Comparison of ENCODE assay signal across 1 cellular context in the genomic region with DNA sequence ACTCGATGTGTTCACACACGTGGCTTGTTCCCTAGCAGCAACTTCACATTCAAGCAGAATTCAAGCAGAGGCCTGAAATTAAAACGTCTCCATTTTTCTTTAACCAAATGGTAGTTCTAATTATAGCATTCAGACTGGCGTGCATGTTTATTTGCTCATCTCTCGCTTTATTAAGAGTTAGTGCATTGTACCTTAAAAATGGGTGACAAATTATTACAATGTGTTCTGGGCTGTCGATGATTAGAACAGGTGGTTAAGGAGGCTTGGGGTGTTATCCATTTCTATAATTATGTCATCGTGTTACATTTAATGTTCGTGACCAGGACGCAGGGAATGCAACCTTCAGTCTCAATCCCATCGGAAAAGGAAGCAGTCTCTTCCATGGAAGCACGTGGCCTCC.
TF ChIP-seq lines count a peak whose summit lies in the region.

No MANE protein-coding gene starts in this region.

TF ChIP-seq in IMR-90, 13 proteins besides CTCF, POLR2A, EP300 and RAD21:
- no peak for TF ChIP-seq CHD1 (IDR thresholded peaks at IDR 0.05; ENCODE audit: low read depth, low read length)
- TF ChIP-seq RFX5 (IDR thresholded peaks at IDR 0.05; ENCODE audit: low read depth, low read length), result no peak
- no peak for TF ChIP-seq CEBPB (IDR thresholded peaks at IDR 0.05; ENCODE audit: low read depth, low read length)
- TF ChIP-seq SMC3 (IDR thresholded peaks at IDR 0.05; ENCODE audit: low read depth, low read length), result no peak
- TF ChIP-seq FOS (IDR thresholded peaks at IDR 0.05; ENCODE audit: low read depth, low read length), result no peak
TF ChIP-seq in IMR-90: peak in this region for 0.
